Comparison of ENCODE assay signal across 13 cellular contexts in genomic region chr14:52338282-52338681, GRCh38. TPM values are rescaled to one million over a fixed set of nuclear protein-coding genes. Genes with fewer than 3 reads are reported as not detected.
DNase-seq lines count a peak whose midpoint lies in the region; ATAC-seq and TF ChIP-seq lines count a peak whose summit lies in the region.
"Had no signal": no experiment of that assay in that cellular context is flagged by ENCODE, and none has a peak within 500 bp of the region (broad histone marks: within the 10 kb centered on the region; RNA-seq: fewer than 3 reads in every experiment).

No MANE protein-coding gene starts in this region.

- H3K36me3 ChIP-seq in left ventricle myocardium inferior (no peaks in the 10 kb centered on the region), upper lobe of right lung (no peaks in the 10 kb centered on the region)
- H3K36me3 ChIP-seq: cardiac muscle cell had no signal

- peaks cover 7% of the 10 kb centered on the region for H3K27me3 ChIP-seq in left ventricle myocardium inferior (ENCODE audit: low read depth)
- no peaks in the 10 kb centered on the region for H3K27me3 ChIP-seq in upper lobe of right lung
- H3K27me3 ChIP-seq: cardiac muscle cell had no signal

- DNase-seq in Right ventricle myocardium superior = no peak
- no peak for DNase-seq in left ventricle myocardium inferior
- peak; percentile 28 for DNase-seq in NCI-H526 treated with DMSO at 0.1 percent for 48 hours (lab: John Stamatoyannopoulos, UW)
- DNase-seq in epithelial cell of proximal tubule (ENCODE audit: low read depth) = peak; percentile 85
- no peak for DNase-seq in upper lobe of right lung
- no peak for DNase-seq in activated effector memory CD4-positive, alpha-beta T cell treated with anti-CD3 and anti-CD28 coated beads, Interleukin-2, amount 50 U/mL, for 16 hours
- DNase-seq in retina = no peak
- DNase-seq: CD4-positive, alpha-beta memory T cell; Kasumi-1; OCI-M1 had no signal

- peaks cover 7% of the 10 kb centered on the region for H3K4me1 ChIP-seq in left ventricle myocardium inferior
- peaks cover 5% of the 10 kb centered on the region for H3K4me1 ChIP-seq in upper lobe of right lung

- intact Hi-C loops in Right ventricle myocardium superior (cut with DNase I) = no loop called here
- intact Hi-C loops in left ventricle myocardium inferior (cut with micrococcal nuclease) = no loop called here
- intact Hi-C loops in upper lobe of right lung (cut with DNase I) = no loop called here

- TF ChIP-seq CTCF in left ventricle myocardium inferior (IDR thresholded peaks at IDR 0.05; ENCODE audit: borderline replicate concordance) (no peak), epithelial cell of proximal tubule (conservative IDR thresholded peaks at IDR 0.05; ENCODE audit: low read depth, low read length) (no peak), upper lobe of right lung (IDR thresholded peaks at IDR 0.05) (no peak)

- H3K9me3 ChIP-seq in left ventricle myocardium inferior (replicated peaks) (no peaks in the 10 kb centered on the region), upper lobe of right lung (no peaks in the 10 kb centered on the region)

- H3K27ac ChIP-seq in left ventricle myocardium inferior (replicated peaks) (no peak overlapping the region), upper lobe of right lung (no peak overlapping the region)
- H3K27ac ChIP-seq: cardiac muscle cell had no signal

- ATAC-seq in Right ventricle myocardium superior (ENCODE audit: poor library complexity) (peak; percentile 64), upper lobe of right lung (peak; percentile 62), GM18520 (IDR thresholded peaks at IDR 0.05; ENCODE audit: unreplicated experiment) (no peak)

- no peak overlapping the region for H3K4me3 ChIP-seq in left ventricle myocardium inferior
- H3K4me3 ChIP-seq in epithelial cell of proximal tubule (ENCODE audit: low read depth, low read length) = no peak overlapping the region
- H3K4me3 ChIP-seq in upper lobe of right lung = no peak overlapping the region
- H3K4me3 ChIP-seq: cardiac muscle cell had no signal

RNA-seq across cellular contexts. Expression of gene PTGER2, which starts 24.2 kb away (rescaled TPM):
- 0.65 TPM for total RNA-seq in Right ventricle myocardium superior
- total RNA-seq in left ventricle myocardium inferior = 0.60 TPM
- 2.2 TPM in 2 replicates for total RNA-seq in epithelial cell of proximal tubule
- 5.3 TPM for total RNA-seq in upper lobe of right lung
- total RNA-seq: cardiac muscle cell, temporal lobe had no signal

Comparison
In these comparisons a context has a peak if more than half of its experiments do, and no peak if none do; other contexts are left out.
1. DNase-seq: peak in NCI-H526 treated with DMSO at 0.1 percent for 48 hours (single experiment) and epithelial cell of proximal tubule (single experiment); none in Right ventricle myocardium superior (single experiment), left ventricle myocardium inferior (single experiment), upper lobe of right lung (single experiment), activated effector memory CD4-positive, alpha-beta T cell treated with anti-CD3 and anti-CD28 coated beads, Interleukin-2, amount 50 U/mL, for 16 hours (single experiment) and retina (single experiment).